ENCODE assay signal across 10 cellular contexts in the genomic region with DNA sequence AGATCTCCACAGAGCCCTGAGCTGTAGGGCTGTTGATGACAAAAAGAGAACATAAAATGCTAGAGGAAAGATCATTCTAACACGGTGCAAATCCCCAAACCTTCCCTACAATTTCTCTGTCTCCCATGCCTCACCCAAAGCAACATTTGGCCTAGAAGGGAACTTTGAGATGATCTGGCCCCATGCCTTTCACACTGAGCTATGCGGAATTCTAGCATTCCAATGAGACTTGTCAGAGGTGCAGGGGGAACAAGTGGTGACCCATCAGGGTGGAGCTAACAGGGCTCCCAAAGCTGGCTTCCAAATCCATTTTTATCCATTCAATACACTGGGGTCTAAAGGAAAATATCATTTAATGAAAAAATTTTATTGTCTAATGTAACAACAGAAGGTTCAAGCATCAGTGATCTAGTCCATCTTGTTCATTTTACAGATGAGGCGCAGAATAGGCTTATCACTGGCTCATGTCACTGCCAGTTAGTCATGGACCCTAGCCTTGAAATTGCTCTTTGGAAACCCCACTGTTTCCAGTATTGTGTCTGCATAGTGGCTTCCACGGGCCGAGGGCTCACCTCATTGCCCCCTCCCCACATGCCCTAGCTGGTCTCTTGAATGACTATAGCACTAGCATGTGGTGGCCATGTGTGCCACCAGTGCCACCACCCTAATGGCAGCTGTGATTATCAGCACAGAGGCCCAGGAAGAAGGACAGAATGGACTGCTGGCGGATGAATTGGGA.
DNase-seq lines count a peak whose midpoint lies in the region; ATAC-seq, FAIRE-seq and TF ChIP-seq lines count a peak whose summit lies in the region.
"Had no signal": no experiment of that assay in that cellular context is flagged by ENCODE, and none has a peak within 500 bp of the region (broad histone marks: within the 10 kb centered on the region; RNA-seq: fewer than 3 reads in every experiment).

No MANE protein-coding gene starts in this region.

- H3K9me3 ChIP-seq in HCT116 (ENCODE audit: control insufficient read depth in 1 of 2, insufficient read depth in 1 of 2, low read depth in 1 of 2, low read length in 2 of 2): no peaks in the 10 kb centered on the region
- H3K9me3 ChIP-seq in astrocyte (ENCODE audit: insufficient read depth, low read depth, low read length): no peaks in the 10 kb centered on the region
- H3K9me3 ChIP-seq in right cardiac atrium (ENCODE audit: control insufficient read depth, low read length): no peaks in the 10 kb centered on the region
- no peaks in the 10 kb centered on the region for H3K9me3 ChIP-seq in stomach smooth muscle (ENCODE audit: control insufficient read depth in 2 of 2, low read length in 2 of 2)

- H3K27ac Mint-ChIP-seq in astrocyte (ENCODE audit: unreplicated experiment): peak overlapping the region; percentile 94

- TF ChIP-seq RAD21 in HCT116 (IDR thresholded peaks at IDR 0.05; ENCODE audit: low read depth): no peak

- H3K27ac ChIP-seq in HCT116 (ENCODE audit: low read depth, low read length) (no peak overlapping the region), astrocyte (ENCODE audit: low read depth, low read length) (peak overlapping the region; percentile 54), right cardiac atrium (ENCODE audit: low read length) (peak overlapping the region; percentile 98), stomach smooth muscle (ENCODE audit: low read length) (peak overlapping the region; percentile 18)

- intact Hi-C loops in HCT116 (cut with micrococcal nuclease): no loop called here
- intact Hi-C loops in right cardiac atrium (cut with DNase I): loop anchor here in 2 of 4 donors (10.0 kb wide), 2 partner anchors 108 to 112 kb away; no protein-coding TSS in a partner anchor

- BruUV-seq in HCT116 (replicated peaks; lab: Mats Ljungman, UMichigan): no TSS peak

- no peaks in the 10 kb centered on the region for H3K36me3 ChIP-seq in HCT116 (ENCODE audit: control insufficient read depth in 1 of 2, insufficient read depth in 2 of 2, low read length in 2 of 2)
- no peaks in the 10 kb centered on the region for H3K36me3 ChIP-seq in astrocyte (ENCODE audit: insufficient read depth, low read length)
- no peaks in the 10 kb centered on the region for H3K36me3 ChIP-seq in stomach smooth muscle (ENCODE audit: control insufficient read depth in 2 of 2, insufficient read depth in 2 of 2, low read length in 2 of 2)

- no peak overlapping the region for H3K4me3 ChIP-seq in HCT116 (replicated peaks in 1 of 2; ENCODE audit: low read depth in 1 of 2, low read length in 2 of 2)
- no peak overlapping the region for H3K4me3 ChIP-seq in astrocyte (ENCODE audit: insufficient read depth, low read depth, low read length)
- no peak overlapping the region for H3K4me3 ChIP-seq in right cardiac atrium (ENCODE audit: low read length)
- H3K4me3 ChIP-seq in stomach smooth muscle (ENCODE audit: low read length in 2 of 2): no peak overlapping the region

- CTCF ChIA-PET in HCT116 (lab: Charles Lee): no interaction called here

- FAIRE-seq in astrocyte (lab: Jason Lieb, UNC): peak; percentile 89

- H3K27me3 ChIP-seq in HCT116 (ENCODE audit: insufficient read depth, low read length) (peaks cover 5% of the 10 kb centered on the region; the same call in 1 of the 2 replicates), astrocyte (ENCODE audit: insufficient read depth, low read length) (no peaks in the 10 kb centered on the region), right cardiac atrium (ENCODE audit: control insufficient read depth, insufficient read depth) (no peaks in the 10 kb centered on the region), stomach smooth muscle (ENCODE audit: control insufficient read depth in 1 of 2, insufficient read depth in 2 of 2, low read length in 2 of 2) (no peaks in the 10 kb centered on the region)

- H4K20me1 ChIP-seq in HCT116 (ENCODE audit: insufficient read depth) (no peaks in the 10 kb centered on the region), astrocyte (ENCODE audit: insufficient read depth, low read length) (no peaks in the 10 kb centered on the region)

- H3K79me2 ChIP-seq in HCT116 (ENCODE audit: insufficient read depth, low read length): no peaks in the 10 kb centered on the region
- H3K79me2 ChIP-seq in astrocyte (ENCODE audit: insufficient read depth, low read length): no peaks in the 10 kb centered on the region

- RAD21 ChIA-PET in HCT116 (lab: Charles Lee; ENCODE audit: low non-redundant PET in 1 of 2, low total read pairs in 2 of 2, uncharacterized antibody in 2 of 2, unreplicated experiment in 2 of 2): no interaction called here

- H3K4me1 ChIP-seq in HCT116 (ENCODE audit: control insufficient read depth in 1 of 2, insufficient read depth in 2 of 2, low read length in 2 of 2) (peaks cover 0 to 15% of the 10 kb centered on the region in 2 experiments; a peak in 2 of 4 replicates), astrocyte (ENCODE audit: insufficient read depth, low read length) (peaks cover 38% of the 10 kb centered on the region), right cardiac atrium (ENCODE audit: control insufficient read depth, insufficient read depth, low read length) (peaks cover 19% of the 10 kb centered on the region), stomach smooth muscle (ENCODE audit: control insufficient read depth, insufficient read depth, low read length) (peaks cover 36% of the 10 kb centered on the region)

- H3K9me3 Mint-ChIP-seq in astrocyte (ENCODE audit: unreplicated experiment): peaks cover 2% of the 10 kb centered on the region

- no peak for TF ChIP-seq POLR2A in HCT116 (IDR thresholded peaks at IDR 0.05; ENCODE audit: borderline replicate concordance, extremely low read depth, insufficient read depth, insufficient read length)

- peak overlapping the region; percentile 7 for H3K4me3 Mint-ChIP-seq in astrocyte (ENCODE audit: unreplicated experiment)
- H3K4me3 Mint-ChIP-seq: neural crest cell had no signal

- no peaks in the 10 kb centered on the region for H3K9me2 ChIP-seq in HCT116 (ENCODE audit: insufficient read depth)

- no peaks in the 10 kb centered on the region for H3K36me3 Mint-ChIP-seq in astrocyte (ENCODE audit: low read depth, unreplicated experiment)

- H2AFZ ChIP-seq in HCT116 (ENCODE audit: low read depth, low read length, poor library complexity, severe bottlenecking) (no peak overlapping the region), astrocyte (ENCODE audit: low read depth, low read length) (no peak overlapping the region)

- ATAC-seq in HCT116: peak; percentile 69
- peak; percentile 64 to 78 for ATAC-seq in right cardiac atrium
- ATAC-seq in GM18868 (IDR thresholded peaks at IDR 0.05; ENCODE audit: unreplicated experiment): no peak

- peaks cover 3% of the 10 kb centered on the region for H3K27me3 Mint-ChIP-seq in astrocyte (ENCODE audit: low read depth, unreplicated experiment)

- TF ChIP-seq CTCF in HCT116 (IDR thresholded peaks at IDR 0.05 in 2 of 3, conservative IDR thresholded peaks at IDR 0.05 in 1 of 3; ENCODE audit: borderline replicate concordance in 1 of 3, insufficient read depth in 1 of 3, low read depth in 2 of 3, low read length in 2 of 3) (no peak), astrocyte (IDR thresholded peaks at IDR 0.05; ENCODE audit: insufficient read depth, low read depth, low read length) (no peak)

- H3K4me2 ChIP-seq in HCT116 (ENCODE audit: low read length) (peak overlapping the region; percentile 27; the same call in 1 of the 2 replicates), astrocyte (ENCODE audit: low read length) (peak overlapping the region; percentile 68)

- H3K4me1 Mint-ChIP-seq in astrocyte (ENCODE audit: low read depth, unreplicated experiment): peaks cover 55% of the 10 kb centered on the region

- POLR2A ChIA-PET in HCT116 (lab: Charles Lee): no interaction called here

- 58% methylated on average over 6 of the region's 6 CpGs for WGBS in right cardiac atrium

- no peak for DNase-seq in HCT116 (ENCODE audit: low read depth, low spot score)
- DNase-seq in astrocyte (ENCODE audit: low read depth): peak; percentile 85
- peak in 2 of 3 donors; percentile 59 for DNase-seq in right cardiac atrium
- no peak for DNase-seq in stimulated activated CD4-positive, alpha-beta T cell treated with anti-CD3 and anti-CD28 coated beads, Interleukin-2, amount 100 ng/mL, for 24 hours
- DNase-seq in activated CD4-positive, alpha-beta T cell treated with anti-CD3 and anti-CD28 coated beads, Interleukin-2, amount 50 U/mL, for 4 hours: no peak
- DNase-seq in stimulated activated CD8-positive, alpha-beta memory T cell treated with anti-CD3 and anti-CD28 coated beads, Interleukin-4, amount 100 ng/mL, for 48 hours: no peak
- DNase-seq: activated CD4-positive, alpha-beta T cell treated with anti-CD3 and anti-CD28 coated beads for 1 hour had no signal

- no peak overlapping the region for H3K9ac ChIP-seq in HCT116 (ENCODE audit: low read length)
- no peak overlapping the region for H3K9ac ChIP-seq in astrocyte (ENCODE audit: low read length)
- H3K9ac ChIP-seq in stomach smooth muscle (ENCODE audit: low read length in 2 of 2): no peak overlapping the region

TF ChIP-seq in HCT116, 20 proteins besides CTCF, POLR2A, EP300 and RAD21:
- 0 out of 2 replicates have a peak, but pooled peaks have one; percentile 11 for TF ChIP-seq FOSL1 (IDR thresholded peaks at IDR 0.05; ENCODE audit: low read depth)
- no peak for TF ChIP-seq SP1 (IDR thresholded peaks at IDR 0.05; ENCODE audit: low read depth)
- TF ChIP-seq CBX3 (IDR thresholded peaks at IDR 0.05; ENCODE audit: low read depth): no peak

Comparison
In these comparisons a context has a peak if more than half of its experiments do, and no peak if none do; other contexts are left out.
1. DNase-seq: peak in astrocyte (single experiment) and right cardiac atrium (2 of 3); none in HCT116 (single experiment), stimulated activated CD4-positive, alpha-beta T cell treated with anti-CD3 and anti-CD28 coated beads, Interleukin-2, amount 100 ng/mL, for 24 hours (0 of 2), activated CD4-positive, alpha-beta T cell treated with anti-CD3 and anti-CD28 coated beads, Interleukin-2, amount 50 U/mL, for 4 hours (0 of 2) and stimulated activated CD8-positive, alpha-beta memory T cell treated with anti-CD3 and anti-CD28 coated beads, Interleukin-4, amount 100 ng/mL, for 48 hours (single experiment).